ENCODE assay signal across 22 cellular contexts in the genomic region with DNA sequence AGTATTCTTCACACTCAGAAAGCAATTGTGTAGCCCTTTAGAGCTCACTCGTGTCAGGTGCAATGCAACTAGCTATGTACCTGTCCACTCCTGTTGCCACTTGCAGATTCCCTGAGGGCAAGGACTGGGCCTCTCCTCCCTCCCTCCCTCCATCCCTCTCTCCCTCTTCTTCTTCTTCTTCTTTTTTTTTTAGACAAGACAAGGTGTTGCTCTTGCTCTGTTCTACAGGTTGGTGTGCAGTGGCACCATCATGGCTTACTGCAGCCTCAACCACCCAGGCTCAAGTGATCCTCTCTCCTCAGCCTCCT.
"Had no signal": no experiment of that assay in that cellular context is flagged by ENCODE, and none has a peak within 500 bp of the region (broad histone marks: within the 10 kb centered on the region; RNA-seq: fewer than 3 reads in every experiment).

No MANE protein-coding gene starts in this region.

- DNase-seq: activated naive CD4-positive, alpha-beta T cell treated with Interleukin-2 at 50 U/mL for 16 hours; activated naive CD8-positive, alpha-beta T cell treated with anti-CD3 and anti-CD28 coated beads for 36 hours; activated T-cell treated with anti-CD3 and anti-CD28 coated beads, Interleukin-2, amount 50 U/mL, for 1 hour; cerebellar nuclear complex; endodermal cell; glutamatergic neuron; hippocampal formation; mesenchymal stem cell; naive B cell; retina; sigmoid colon; stimulated activated CD4-positive, alpha-beta T cell treated with anti-CD3 and anti-CD28 coated beads, Interleukin-2, amount 100 ng/mL, for 48 hours; stimulated activated CD8-positive, alpha-beta memory T cell treated with anti-CD3 and anti-CD28 coated beads, Interleukin-4, amount 100 ng/mL, for 48 hours; stimulated activated naive B cell treated with anti-CD40 and anti-IgM and Interleukin-4, amounts not matched to agents 10 μg/mL and 1 μg/mL and 100 μg/mL, for 72 hours; T1000 had no signal

- H3K4me3 ChIP-seq: sigmoid colon, smooth muscle cell, vagina had no signal

- H3K4me2 ChIP-seq: smooth muscle cell had no signal

- H3K27me3 Mint-ChIP-seq: activated naive CD8-positive, alpha-beta T cell treated with anti-CD3 and anti-CD28 coated beads for 36 hours had no signal

- H3K36me3 ChIP-seq: sigmoid colon, vagina had no signal

- H3K4me1 Mint-ChIP-seq: activated naive CD8-positive, alpha-beta T cell treated with anti-CD3 and anti-CD28 coated beads for 36 hours; activated T-helper 17 cell treated with anti-CD3 and anti-CD28 coated beads, Interleukin-2, amount 50 U/mL, for 72 hours; naive B cell; stimulated activated naive B cell treated with anti-CD40 and anti-IgM and Interleukin-4, amounts not matched to agents 10 μg/mL and 1 μg/mL and 100 μg/mL, for 72 hours had no signal

- H3K36me3 Mint-ChIP-seq: activated naive CD8-positive, alpha-beta T cell treated with anti-CD3 and anti-CD28 coated beads for 36 hours; naive B cell; stimulated activated naive B cell treated with anti-CD40 and anti-IgM and Interleukin-4, amounts not matched to agents 10 μg/mL and 1 μg/mL and 100 μg/mL, for 72 hours; type B pancreatic cell; WTC11 had no signal

- H3K27me3 ChIP-seq: sigmoid colon, vagina had no signal

- H3K27ac Mint-ChIP-seq: activated naive CD8-positive, alpha-beta T cell treated with anti-CD3 and anti-CD28 coated beads for 36 hours; activated T-helper 17 cell treated with anti-CD3 and anti-CD28 coated beads, Interleukin-2, amount 50 U/mL, for 72 hours; endodermal cell; naive B cell; stimulated activated naive B cell treated with anti-CD40 and anti-IgM and Interleukin-4, amounts not matched to agents 10 μg/mL and 1 μg/mL and 100 μg/mL, for 72 hours; T-helper 1 cell treated with Interleukin-12 subunit alpha and Interleukin-12 subunit beta and Interleukin-4 antibody, amounts not matched to agents 30 μg/mL and 1 μg/mL, for 36 hours; type B pancreatic cell; WTC11 had no signal

- H3K4me3 Mint-ChIP-seq: activated naive CD8-positive, alpha-beta T cell treated with anti-CD3 and anti-CD28 coated beads for 36 hours; activated T-helper 17 cell treated with anti-CD3 and anti-CD28 coated beads, Interleukin-2, amount 50 U/mL, for 72 hours; endodermal cell; naive B cell; stimulated activated naive B cell treated with anti-CD40 and anti-IgM and Interleukin-4, amounts not matched to agents 10 μg/mL and 1 μg/mL and 100 μg/mL, for 72 hours; T-helper 1 cell treated with Interleukin-12 subunit alpha and Interleukin-12 subunit beta and Interleukin-4 antibody, amounts not matched to agents 30 μg/mL and 1 μg/mL, for 36 hours; type B pancreatic cell; WTC11 had no signal

- H3K9me3 Mint-ChIP-seq: activated naive CD8-positive, alpha-beta T cell treated with anti-CD3 and anti-CD28 coated beads for 36 hours; activated T-helper 17 cell treated with anti-CD3 and anti-CD28 coated beads, Interleukin-2, amount 50 U/mL, for 72 hours; endodermal cell; stimulated activated naive B cell treated with anti-CD40 and anti-IgM and Interleukin-4, amounts not matched to agents 10 μg/mL and 1 μg/mL and 100 μg/mL, for 72 hours; T-helper 1 cell treated with Interleukin-12 subunit alpha and Interleukin-12 subunit beta and Interleukin-4 antibody, amounts not matched to agents 30 μg/mL and 1 μg/mL, for 36 hours; type B pancreatic cell had no signal

- H3K27ac ChIP-seq: coronary artery, sigmoid colon, vagina had no signal

- ATAC-seq: activated T-helper 17 cell treated with anti-CD3 and anti-CD28 coated beads, Interleukin-2, amount 50 U/mL, for 72 hours; stimulated activated naive B cell treated with anti-CD40 and anti-IgM and Interleukin-4, amounts not matched to agents 10 μg/mL and 1 μg/mL and 100 μg/mL, for 72 hours had no signal

- H3K9me3 ChIP-seq: sigmoid colon, vagina had no signal
